ENCODE assay signal across 17 cellular contexts in the genomic region with DNA sequence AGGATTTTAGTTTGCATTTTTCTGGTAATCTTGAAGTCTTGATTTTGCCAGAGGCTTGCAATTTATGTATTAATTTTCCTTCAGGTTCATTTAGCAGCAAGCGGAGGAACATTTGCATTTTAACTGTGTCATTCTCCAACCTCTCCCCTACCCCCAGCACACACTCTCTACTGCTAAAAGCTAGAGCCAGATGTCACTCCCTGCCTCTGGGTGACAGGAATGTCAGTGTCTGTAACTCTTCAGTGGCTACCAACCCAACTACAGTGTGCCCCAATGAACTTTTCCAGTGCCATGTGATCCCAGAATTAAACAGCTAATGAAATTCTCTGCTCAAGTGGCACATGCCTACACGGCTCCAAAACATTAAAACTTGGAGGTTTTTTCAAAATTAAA.
"Had no signal": no experiment of that assay in that cellular context is flagged by ENCODE, and none has a peak within 500 bp of the region (broad histone marks: within the 10 kb centered on the region; RNA-seq: fewer than 3 reads in every experiment).

No MANE protein-coding gene starts in this region.

- H3K4me1 ChIP-seq: parathyroid adenoma, stomach, tibial artery, uterus had no signal

- DNase-seq: activated B cell treated with CpG ODN at 0.5 μM for 24 hours; activated CD4-positive, alpha-beta T cell treated with anti-CD3 and anti-CD28 coated beads, Interleukin-2, amount 10 ng/mL, durations not matched to agents 7 days and 5 days; activated CD8-positive, alpha-beta memory T cell treated with anti-CD3 and anti-CD28 coated beads for 24 hours; activated T-cell treated with anti-CD3 and anti-CD28 coated beads for 4 hours; amniotic stem cell; dorsolateral prefrontal cortex; islet precursor cell; stomach; T-helper 17 cell; tibial artery; uterus had no signal

- H3K9ac ChIP-seq: parathyroid adenoma had no signal

- H3K4me3 Mint-ChIP-seq: activated B cell treated with CpG ODN at 0.5 μM for 24 hours; activated CD4-positive, alpha-beta T cell treated with anti-CD3 and anti-CD28 coated beads, Interleukin-2, amount 10 ng/mL, durations not matched to agents 7 days and 5 days; activated T-helper 17 cell treated with anti-CD3 and anti-CD28 coated beads, Interleukin-2, amount 50 U/mL, for 72 hours; brain; mesothelial cell of epicardium; neural crest cell; T-helper 17 cell had no signal

- H3K36me3 ChIP-seq: stomach, tibial artery, uterus had no signal

- ATAC-seq: activated naive CD4-positive, alpha-beta T cell treated with anti-CD3 and anti-CD28 coated beads, Interleukin-2, amount 50 U/mL, for 72 hours; activated T-helper 17 cell treated with anti-CD3 and anti-CD28 coated beads, Interleukin-2, amount 50 U/mL, for 72 hours; T-helper 17 cell had no signal

- H3K79me2 ChIP-seq: parathyroid adenoma had no signal

- H3K4me3 ChIP-seq: dorsolateral prefrontal cortex, stomach, tibial artery, uterus had no signal

- H3K9me3 ChIP-seq: stomach, tibial artery, uterus had no signal

- H3K9me3 Mint-ChIP-seq: activated B cell treated with CpG ODN at 0.5 μM for 24 hours; activated naive CD4-positive, alpha-beta T cell treated with anti-CD3 and anti-CD28 coated beads, Interleukin-2, amount 50 U/mL, for 72 hours; activated T-helper 17 cell treated with anti-CD3 and anti-CD28 coated beads, Interleukin-2, amount 50 U/mL, for 72 hours; mesothelial cell of epicardium; neural crest cell had no signal

- H3K27ac Mint-ChIP-seq: activated B cell treated with CpG ODN at 0.5 μM for 24 hours; activated CD4-positive, alpha-beta T cell treated with anti-CD3 and anti-CD28 coated beads, Interleukin-2, amount 10 ng/mL, durations not matched to agents 7 days and 5 days; activated naive CD4-positive, alpha-beta T cell treated with anti-CD3 and anti-CD28 coated beads, Interleukin-2, amount 50 U/mL, for 72 hours; activated T-helper 17 cell treated with anti-CD3 and anti-CD28 coated beads, Interleukin-2, amount 50 U/mL, for 72 hours; mesothelial cell of epicardium; T-helper 17 cell had no signal

- H3K27me3 Mint-ChIP-seq: activated B cell treated with CpG ODN at 0.5 μM for 24 hours; activated CD4-positive, alpha-beta T cell treated with anti-CD3 and anti-CD28 coated beads, Interleukin-2, amount 10 ng/mL, durations not matched to agents 7 days and 5 days; activated T-helper 17 cell treated with anti-CD3 and anti-CD28 coated beads, Interleukin-2, amount 50 U/mL, for 72 hours had no signal

- H3K27me3 ChIP-seq: dorsolateral prefrontal cortex, stomach, tibial artery, uterus had no signal

- H3K36me3 Mint-ChIP-seq: activated naive CD4-positive, alpha-beta T cell treated with anti-CD3 and anti-CD28 coated beads, Interleukin-2, amount 50 U/mL, for 72 hours; brain; mesothelial cell of epicardium had no signal

- H3K4me1 Mint-ChIP-seq: activated B cell treated with CpG ODN at 0.5 μM for 24 hours; activated CD4-positive, alpha-beta T cell treated with anti-CD3 and anti-CD28 coated beads, Interleukin-2, amount 10 ng/mL, durations not matched to agents 7 days and 5 days; activated T-helper 17 cell treated with anti-CD3 and anti-CD28 coated beads, Interleukin-2, amount 50 U/mL, for 72 hours; T-helper 17 cell had no signal

- H2AFZ ChIP-seq: parathyroid adenoma had no signal

- H3K27ac ChIP-seq: parathyroid adenoma, stomach, tibial artery, uterus had no signal
